ENCODE assay signal across 29 cellular contexts in genomic region chr13:91595677-91596076, GRCh38.
DNase-seq lines count a peak whose midpoint lies in the region; ATAC-seq, FAIRE-seq and TF ChIP-seq lines count a peak whose summit lies in the region.
"Had no signal": no experiment of that assay in that cellular context is flagged by ENCODE, and none has a peak within 500 bp of the region (broad histone marks: within the 10 kb centered on the region; RNA-seq: fewer than 3 reads in every experiment).

No MANE protein-coding gene starts in this region.

- TF ChIP-seq CTCF in D721Med (IDR thresholded peaks at IDR 0.05; ENCODE audit: insufficient read depth, missing control alignments) = no peak
- TF ChIP-seq CTCF in K562 (IDR thresholded peaks at IDR 0.05 in 2 of 3, conservative IDR thresholded peaks at IDR 0.05 in 1 of 3; ENCODE audit: insufficient read depth in 2 of 3, low read depth in 1 of 3, low read length in 3 of 3) = no peak
- no peak for TF ChIP-seq CTCF in gastroesophageal sphincter (IDR thresholded peaks at IDR 0.05)

- H3K4me1 ChIP-seq in K562 (replicated peaks in 1 of 2; ENCODE audit: control insufficient read depth in 2 of 2, insufficient read depth in 2 of 2, low read length in 2 of 2) = no peaks in the 10 kb centered on the region
- no peaks in the 10 kb centered on the region for H3K4me1 ChIP-seq in gastroesophageal sphincter
- H3K4me1 ChIP-seq: A549; BE2C; BLaER1; BLaER1 treated with 17β-estradiol and CSF1 and Interleukin-3, amounts not matched to agents 10 nM and 100 nM; Caco-2 had no signal

- H3K36me3 ChIP-seq in K562 (ENCODE audit: control insufficient read depth, insufficient read depth, low read length) (no peaks in the 10 kb centered on the region), gastroesophageal sphincter (no peaks in the 10 kb centered on the region)
- H3K36me3 ChIP-seq: BE2C; BLaER1; BLaER1 treated with 17β-estradiol and CSF1 and Interleukin-3, amounts not matched to agents 10 nM and 100 nM had no signal

- POLR2A ChIA-PET in K562 (lab: Yijun Ruan, JAX) = interaction anchor here (0.8 to 1.9 kb wide), 2 partner anchors 12 to 239 kb away, joined by 3 to 5 read pairs; no protein-coding TSS in a partner anchor

- ATAC-seq in K562 (no peak), gastroesophageal sphincter (no peak)
- ATAC-seq: A549; CD8-positive, alpha-beta T cell had no signal

- FAIRE-seq in D721Med (lab: Jason Lieb, UNC) (peak; percentile 16), K562 (lab: Jason Lieb, UNC) (no peak)
- FAIRE-seq: A549 had no signal

- TF ChIP-seq POLR2A in K562 (conservative IDR thresholded peaks at IDR 0.05) = no peak
- TF ChIP-seq POLR2A in gastroesophageal sphincter (IDR thresholded peaks at IDR 0.05) = no peak

- no peaks in the 10 kb centered on the region for H3K9me3 ChIP-seq in K562 (replicated peaks; ENCODE audit: control insufficient read depth, insufficient read depth, low read depth, low read length)
- H3K9me3 ChIP-seq in gastroesophageal sphincter = peaks cover 0 to 10% (median 0%) of the 10 kb centered on the region in 3 donors
- H3K9me3 ChIP-seq: A549, BE2C, BLaER1 had no signal

- H3K79me2 ChIP-seq in K562 (ENCODE audit: control insufficient read depth, insufficient read depth, low read length) = no peaks in the 10 kb centered on the region

- H3K9ac ChIP-seq in K562 (ENCODE audit: insufficient read depth in 1 of 2, low read depth in 2 of 2, low read length in 2 of 2) = no peak overlapping the region
- H3K9ac ChIP-seq: BLaER1; BLaER1 treated with 17β-estradiol and CSF1 and Interleukin-3, amounts not matched to agents 10 nM and 100 nM had no signal

- H4K20me1 ChIP-seq in K562 (replicated peaks; ENCODE audit: control insufficient read depth, insufficient read depth, low read length) = no peaks in the 10 kb centered on the region
- H4K20me1 ChIP-seq: BLaER1; BLaER1 treated with 17β-estradiol and CSF1 and Interleukin-3, amounts not matched to agents 10 nM and 100 nM had no signal

- intact Hi-C loops in K562 (cut with micrococcal nuclease) = loop anchor here (5.0 kb wide), 1 partner anchor 172 kb away; no protein-coding TSS in a partner anchor

- TF ChIP-seq EP300 in K562 (IDR thresholded peaks at IDR 0.05; ENCODE audit: low read length) (no peak), gastroesophageal sphincter (IDR thresholded peaks at IDR 0.05) (no peak)

- no peak overlapping the region for H3K4me2 ChIP-seq in K562 (ENCODE audit: insufficient read depth, low read length)
- H3K4me2 ChIP-seq: A549; BLaER1; BLaER1 treated with 17β-estradiol and CSF1 and Interleukin-3, amounts not matched to agents 10 nM and 100 nM had no signal

- 1% methylated on average over 2 of the region's 2 CpGs for WGBS in K562 (ENCODE audit: insufficient coverage, low coverage, missing lambda C conversion rate)
- 81 to 96% methylated on average over 2 of the region's 2 CpGs for WGBS in gastroesophageal sphincter (ENCODE audit: low coverage in 1 of 2), 2 donors

- no peak for TF ChIP-seq RAD21 in K562 (CRISPR knock-in tag; conservative IDR thresholded peaks at IDR 0.05 in 1 of 2, IDR thresholded peaks at IDR 0.05 in 1 of 2)

- no peaks in the 10 kb centered on the region for H3K27me3 ChIP-seq in K562 (ENCODE audit: control insufficient read depth in 2 of 2, insufficient read depth in 2 of 2, low read length in 2 of 2)
- no peaks in the 10 kb centered on the region for H3K27me3 ChIP-seq in gastroesophageal sphincter
- H3K27me3 ChIP-seq: BE2C; BLaER1; BLaER1 treated with 17β-estradiol and CSF1 and Interleukin-3, amounts not matched to agents 10 nM and 100 nM had no signal

- CTCF ChIA-PET in K562 (lab: Yijun Ruan, JAX; ENCODE audit: low intra/inter-chr PET ratio) = no interaction called here

- no peak for DNase-seq in D721Med (ENCODE audit: insufficient read length, low spot score)
- DNase-seq in K562 (ENCODE audit: extremely low read depth in 1 of 4, low spot score in 3 of 4) = no peak
- DNase-seq in amygdala (lab: John Stamatoyannopoulos, UW) = no peak
- DNase-seq: 8988T; ACHN; AML-193; BE2C; C1 segment of cervical spinal cord; Caco-2; Calu3; CD4-positive, alpha-beta memory T cell; CD4-positive, alpha-beta T cell; CD4-positive, CD25-positive, alpha-beta regulatory T cell; CD8-positive, alpha-beta memory T cell; CD8-positive, alpha-beta T cell; COR-L47; DMS 273 treated with DMSO at 0.1 percent for 48 hours; DMS153; DMS53; DMS79; DMS79 treated with DMSO at 0.1 percent for 48 hours; DND-41; EL had no signal

- no peak overlapping the region for H3K4me3 ChIP-seq in K562
- no peak overlapping the region for H3K4me3 ChIP-seq in gastroesophageal sphincter
- H3K4me3 ChIP-seq: A549; BLaER1; BLaER1 treated with 17β-estradiol and CSF1 and Interleukin-3, amounts not matched to agents 10 nM and 100 nM had no signal

- no peak overlapping the region for H3K27ac ChIP-seq in K562 (ENCODE audit: extremely low read depth, low read depth, low read length)
- H3K27ac ChIP-seq in gastroesophageal sphincter = no peak overlapping the region
- H3K27ac ChIP-seq: 22Rv1; A549; BLaER1; BLaER1 treated with 17β-estradiol and CSF1 and Interleukin-3, amounts not matched to agents 10 nM and 100 nM; C4-2B had no signal

- BruUV-seq in K562 (replicated peaks; lab: Mats Ljungman, UMichigan) = no TSS peak

- no peak overlapping the region for H2AFZ ChIP-seq in K562 (ENCODE audit: low read depth, low read length)

- H3K9me1 ChIP-seq in K562 (ENCODE audit: control insufficient read depth, insufficient read depth, low read length) = no peaks in the 10 kb centered on the region

- in situ Hi-C loops in K562 (cut with MboI) = loop anchor here (10.0 kb wide), 1 partner anchor 709 kb away; no protein-coding TSS in a partner anchor

TF ChIP-seq in K562, 482 proteins besides CTCF, POLR2A, EP300 and RAD21:
- TF ChIP-seq ZBTB12 (CRISPR knock-in tag; IDR thresholded peaks at IDR 0.05) (no peak), ZNF140 (CRISPR knock-in tag; IDR thresholded peaks at IDR 0.05) (no peak), SAP30 (IDR thresholded peaks at IDR 0.05; ENCODE audit: borderline replicate concordance, insufficient read depth, low read depth, low read length, poor library complexity, severe bottlenecking) (no peak), POLR3A (IDR thresholded peaks at IDR 0.05; ENCODE audit: borderline replicate concordance, extremely low read depth, insufficient read depth, insufficient read length) (no peak), GATAD2A (IDR thresholded peaks at IDR 0.05) (0 out of 2 replicates have a peak, but pooled peaks have one; percentile 72), ZNF184 (CRISPR knock-in tag; IDR thresholded peaks at IDR 0.05) (peak; percentile 53; the same call in 1 of the 2 replicates)
